In genomic region chr1:18307329-18307898, GRCh38 we compare ENCODE assay signal across 8 cellular contexts.
"Had no signal": no experiment of that assay in that cellular context is flagged by ENCODE, and none has a peak within 500 bp of the region (broad histone marks: within the 10 kb centered on the region; RNA-seq: fewer than 3 reads in every experiment).

No MANE protein-coding gene starts in this region.

- ATAC-seq: GM23338, HCT116 had no signal

- H3K9ac ChIP-seq: KMS-11 had no signal

- DNase-seq: H7, IMR-90, Karpas-422, KBM-7 had no signal

- H3K9me3 ChIP-seq: HAP-1 had no signal

- H3K4me3 ChIP-seq: GM23338, HAP-1 had no signal

- H3K27ac ChIP-seq: KMS-11 had no signal

- H3K4me1 ChIP-seq: HAP-1 had no signal

- H3K4me2 ChIP-seq: GM23338, KMS-11 had no signal

- H3K36me3 ChIP-seq: HAP-1 had no signal

- H2AFZ ChIP-seq: GM23338 had no signal
